Comparison of ENCODE assay signal across 20 cellular contexts in the genomic region with DNA sequence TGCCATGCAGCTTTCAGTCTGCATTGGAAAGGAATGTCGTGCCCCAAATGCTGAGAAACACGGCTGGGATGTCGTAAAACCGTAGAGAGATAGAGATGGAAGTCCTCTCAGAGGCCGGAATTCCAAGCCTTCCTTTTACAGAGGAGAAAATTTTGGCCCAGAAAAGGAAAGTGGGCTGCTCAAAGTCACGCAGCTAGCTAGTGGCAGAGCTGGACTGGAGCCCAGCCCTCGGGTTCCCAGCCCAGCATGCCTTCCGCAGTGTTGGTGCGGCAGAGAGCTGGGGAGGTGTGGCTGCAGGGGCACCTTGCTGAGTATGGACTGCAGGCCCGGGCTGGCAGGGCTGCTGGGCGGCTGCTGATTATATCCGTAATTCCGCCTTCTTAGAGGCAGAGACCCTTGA. TPM values are rescaled to one million over a fixed set of nuclear protein-coding genes. Genes with fewer than 3 reads are reported as not detected.
DNase-seq lines count a peak whose midpoint lies in the region; ATAC-seq and TF ChIP-seq lines count a peak whose summit lies in the region.
"Had no signal": no experiment of that assay in that cellular context is flagged by ENCODE, and none has a peak within 500 bp of the region (broad histone marks: within the 10 kb centered on the region; RNA-seq: fewer than 3 reads in every experiment).

No MANE protein-coding gene starts in this region.

- H3K36me3 ChIP-seq in BLaER1 (no peaks in the 10 kb centered on the region), ovary (no peaks in the 10 kb centered on the region)
- H3K36me3 ChIP-seq: brain microvascular endothelial cell, lower lobe of right lung, SJCRH30, upper lobe of right lung had no signal

- no peak for TF ChIP-seq POLR2A in ovary (IDR thresholded peaks at IDR 0.05)

- TF ChIP-seq CTCF in ovary (IDR thresholded peaks at IDR 0.05): no peak

- peak overlapping the region; percentile 79 for H3K27ac ChIP-seq in BLaER1
- H3K27ac ChIP-seq in cingulate gyrus (ENCODE audit: low read depth, low read length): peak overlapping the region; percentile 8
- H3K27ac ChIP-seq in ovary: no peak overlapping the region
- H3K27ac ChIP-seq: brain microvascular endothelial cell, lower lobe of right lung, SJCRH30, upper lobe of right lung had no signal

- ATAC-seq in HG02970 (IDR thresholded peaks at IDR 0.05; ENCODE audit: low FRiP score, unreplicated experiment): no peak
- no peak for ATAC-seq in HG03196 (IDR thresholded peaks at IDR 0.05; ENCODE audit: unreplicated experiment)
- ATAC-seq: HepG2, lower lobe of right lung, sciatic nerve, upper lobe of right lung had no signal

- H3K4me1 ChIP-seq in BLaER1 (peaks cover 77% of the 10 kb centered on the region), ovary (ENCODE audit: insufficient read depth) (no peaks in the 10 kb centered on the region)
- H3K4me1 ChIP-seq: lower lobe of right lung, SJCRH30, upper lobe of right lung had no signal

- H3K27me3 ChIP-seq in BLaER1 (no peaks in the 10 kb centered on the region), ovary (no peaks in the 10 kb centered on the region)
- H3K27me3 ChIP-seq: brain microvascular endothelial cell had no signal

- H3K4me2 ChIP-seq in BLaER1: peak overlapping the region; percentile 87

- DNase-seq in NCI-H2107 treated with DMSO at 0.1 percent for 48 hours (lab: John Stamatoyannopoulos, UW; ENCODE audit: unreplicated experiment) (peak; percentile 44), myocyte (ENCODE audit: low read depth) (peak; percentile 9), ovary (no peak)
- DNase-seq in central memory CD4-positive, alpha-beta T cell: no peak
- DNase-seq: activated CD4-positive, alpha-beta T cell treated with anti-CD3 and anti-CD28 coated beads, Interleukin-2, amount 10 ng/mL, durations not matched to agents 7 days and 5 days; activated naive CD4-positive, alpha-beta T cell treated with anti-CD3 and anti-CD28 coated beads for 36 hours; brain microvascular endothelial cell; effector memory CD4-positive, alpha-beta T cell; HCEC 1CT; lower lobe of right lung; NCI-H2171 treated with DMSO at 0.1 percent for 48 hours; SJCRH30; stimulated activated CD4-positive, alpha-beta T cell treated with anti-CD3 and anti-CD28 coated beads, Interleukin-4, amount 100 ng/mL, for 4 hours; upper lobe of right lung had no signal

- 38 to 46% (median 39%) methylated on average over 13 of the region's 13 CpGs for WGBS in ovary, 3 donors

- intact Hi-C loops in ovary (cut with DNase I): no loop called here

- TF ChIP-seq EP300 in ovary (IDR thresholded peaks at IDR 0.05): no peak

- no peaks in the 10 kb centered on the region for H4K20me1 ChIP-seq in BLaER1

- H3K9ac ChIP-seq in BLaER1: peak overlapping the region; percentile 20; the same call in 1 of the 2 replicates

- no peaks in the 10 kb centered on the region for H3K9me3 ChIP-seq in BLaER1
- no peaks in the 10 kb centered on the region for H3K9me3 ChIP-seq in ovary
- H3K9me3 ChIP-seq: lower lobe of right lung, SJCRH30, upper lobe of right lung had no signal

- H3K4me3 ChIP-seq in BLaER1 (no peak overlapping the region), ovary (no peak overlapping the region)
- H3K4me3 ChIP-seq: lower lobe of right lung, SJCRH30, upper lobe of right lung had no signal

RNA-seq across cellular contexts. Expression of a gene that starts 50.3 kb away (rescaled TPM):
- 0.13 TPM in 1 of 2 replicates, not detected in the other for total RNA-seq in myocyte
- polyA plus RNA-seq in myocyte (2012): not detected
- total RNA-seq in ovary: under 1 TPM in 3 of 7 donors, not detected in 4; 0.08 to 0.25 (median 0.23) TPM
- polyA plus RNA-seq in ovary: under 1 TPM; 0.01 to 0.20 TPM
- total RNA-seq: activated CD4-positive, alpha-beta T cell treated with anti-CD3 and anti-CD28 coated beads, Interleukin-2, amount 10 ng/mL, durations not matched to agents 7 days and 5 days; HepG2; lower lobe of right lung; SJCRH30; upper lobe of right lung had no signal
- polyA plus RNA-seq: HepG2 had no signal

Comparison
In these comparisons a context has a peak if more than half of its experiments do, and no peak if none do; other contexts are left out.
1. H3K27ac ChIP-seq: peak in BLaER1 (single experiment) and cingulate gyrus (single experiment); none in ovary (0 of 2).
2. DNase-seq: peak in NCI-H2107 treated with DMSO at 0.1 percent for 48 hours (single experiment) and myocyte (single experiment); none in central memory CD4-positive, alpha-beta T cell (single experiment) and ovary (0 of 5).